10 cellular contexts compared by ENCODE assay signal in the genomic region with DNA sequence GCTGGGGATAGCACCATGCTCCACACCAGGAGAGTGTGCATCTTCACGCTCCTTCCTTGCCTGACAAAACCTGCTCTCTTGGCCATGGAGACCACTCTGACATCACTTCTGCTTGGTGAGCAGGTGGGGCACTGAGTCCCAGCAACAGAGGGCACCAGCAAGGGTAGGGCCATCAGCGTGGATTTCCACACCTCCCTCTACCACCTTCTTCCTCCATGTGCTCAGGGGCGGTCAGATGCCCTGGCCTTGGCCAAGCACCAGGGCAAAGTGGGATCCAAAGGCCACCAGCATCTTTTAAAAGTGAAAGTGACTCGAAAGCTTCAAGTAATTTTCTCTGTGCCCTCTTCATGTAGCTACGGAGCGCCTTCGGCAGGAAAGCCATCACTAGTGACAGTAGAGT. TPM values are rescaled to one million over a fixed set of nuclear protein-coding genes. Genes with fewer than 3 reads are reported as not detected.
DNase-seq lines count a peak whose midpoint lies in the region; ATAC-seq and TF ChIP-seq lines count a peak whose summit lies in the region.
"Had no signal": no experiment of that assay in that cellular context is flagged by ENCODE, and none has a peak within 500 bp of the region (broad histone marks: within the 10 kb centered on the region; RNA-seq: fewer than 3 reads in every experiment).

No MANE protein-coding gene starts in this region.

- H3K27me3 Mint-ChIP-seq in stimulated activated naive CD8-positive, alpha-beta T cell treated with anti-CD3 and anti-CD28 coated beads, Interleukin-15, Interleukin-2, amounts not matched to agents 100 ng/mL and 50 ng/mL, for 24 hours: no peaks in the 10 kb centered on the region

- peak overlapping the region; percentile 10 for H3K4me3 Mint-ChIP-seq in stimulated activated naive CD8-positive, alpha-beta T cell treated with anti-CD3 and anti-CD28 coated beads, Interleukin-15, Interleukin-2, amounts not matched to agents 100 ng/mL and 50 ng/mL, for 24 hours

- intact Hi-C loops in vagina (cut with DNase I): loop anchor here (10.0 kb wide), 1 partner anchor 51 kb away; no protein-coding TSS in a partner anchor

- no peak overlapping the region for H3K9ac ChIP-seq in parathyroid adenoma

- H3K4me3 ChIP-seq in parathyroid adenoma (ENCODE audit: low read depth, low read length) (no peak overlapping the region), vagina (peak overlapping the region; percentile 8 to 28)

- no peak for DNase-seq in stimulated activated naive CD8-positive, alpha-beta T cell treated with anti-CD3 and anti-CD28 coated beads, Interleukin-15, Interleukin-2, amounts not matched to agents 100 U/mL and 50 U/mL, for 24 hours
- DNase-seq in vagina (ENCODE audit: extremely low spot score in 2 of 2) (no peak), SK-N-DZ (ENCODE audit: low spot score) (no peak)
- DNase-seq: NCI-H1048, NCI-H446 treated with DMSO at 0.1 percent for 48 hours had no signal

- H3K4me1 Mint-ChIP-seq in stimulated activated naive CD8-positive, alpha-beta T cell treated with anti-CD3 and anti-CD28 coated beads, Interleukin-15, Interleukin-2, amounts not matched to agents 100 ng/mL and 50 ng/mL, for 24 hours (ENCODE audit: low read depth): peaks cover 97% of the 10 kb centered on the region

- no peaks in the 10 kb centered on the region for H3K9me3 Mint-ChIP-seq in stimulated activated naive CD8-positive, alpha-beta T cell treated with anti-CD3 and anti-CD28 coated beads, Interleukin-15, Interleukin-2, amounts not matched to agents 100 ng/mL and 50 ng/mL, for 24 hours

- no peak overlapping the region for H2AFZ ChIP-seq in parathyroid adenoma

- no peaks in the 10 kb centered on the region for H3K36me3 ChIP-seq in parathyroid adenoma (ENCODE audit: control insufficient read depth, insufficient read depth, low read length)
- no peaks in the 10 kb centered on the region for H3K36me3 ChIP-seq in vagina

- no peaks in the 10 kb centered on the region for H3K4me1 ChIP-seq in parathyroid adenoma
- peaks cover 80% of the 10 kb centered on the region for H3K4me1 ChIP-seq in vagina

- peaks cover 3% of the 10 kb centered on the region for H3K79me2 ChIP-seq in parathyroid adenoma

- H3K36me3 Mint-ChIP-seq in stimulated activated naive CD8-positive, alpha-beta T cell treated with anti-CD3 and anti-CD28 coated beads, Interleukin-15, Interleukin-2, amounts not matched to agents 100 ng/mL and 50 ng/mL, for 24 hours (ENCODE audit: low read depth): peaks cover 21% of the 10 kb centered on the region

- H3K27ac Mint-ChIP-seq in stimulated activated naive CD8-positive, alpha-beta T cell treated with anti-CD3 and anti-CD28 coated beads, Interleukin-15, Interleukin-2, amounts not matched to agents 100 ng/mL and 50 ng/mL, for 24 hours: peak overlapping the region; percentile 47

- TF ChIP-seq POLR2A in vagina (IDR thresholded peaks at IDR 0.05): no peak

- H3K27me3 ChIP-seq in parathyroid adenoma (ENCODE audit: control insufficient read depth, insufficient read depth, low read length): no peaks in the 10 kb centered on the region
- H3K27me3 ChIP-seq in vagina: no peaks in the 10 kb centered on the region

- peak overlapping the region; percentile 7 for H3K27ac ChIP-seq in parathyroid adenoma
- peak overlapping the region; percentile 77 for H3K27ac ChIP-seq in vagina

- H3K9me3 ChIP-seq in parathyroid adenoma (ENCODE audit: control insufficient read depth, low read length) (no peaks in the 10 kb centered on the region), vagina (no peaks in the 10 kb centered on the region)

- no peak overlapping the region for H3K4me2 ChIP-seq in parathyroid adenoma (ENCODE audit: low read length)

- TF ChIP-seq CTCF in parathyroid adenoma (IDR thresholded peaks at IDR 0.05): no peak
- no peak for TF ChIP-seq CTCF in vagina (IDR thresholded peaks at IDR 0.05)

- no peak for ATAC-seq in stimulated activated naive CD8-positive, alpha-beta T cell treated with anti-CD3 and anti-CD28 coated beads, Interleukin-15, Interleukin-2, amounts not matched to agents 100 U/mL and 50 U/mL, for 24 hours
- ATAC-seq in esophagus mucosa: peak; percentile 14
- ATAC-seq in GM21515 (IDR thresholded peaks at IDR 0.05; ENCODE audit: unreplicated experiment): no peak
- ATAC-seq in HG02642 (IDR thresholded peaks at IDR 0.05; ENCODE audit: poor library complexity, unreplicated experiment): no peak

RNA-seq across cellular contexts. Expression of gene CHSY1, which starts 58.1 kb away (rescaled TPM):
- total RNA-seq in esophagus mucosa (10.0 TPM), vagina (28.0 TPM)
- 13.0 and 14.0 TPM in 2 replicates for polyA plus RNA-seq in SK-N-DZ (2014; cell fraction: cytosol; rRNA removed)
- 5.8 and 7.6 TPM in 2 replicates for polyA plus RNA-seq in SK-N-DZ (2014; cell fraction: nucleus; rRNA removed)
